Comparison of ENCODE assay signal across 1 cellular context in the genomic region with DNA sequence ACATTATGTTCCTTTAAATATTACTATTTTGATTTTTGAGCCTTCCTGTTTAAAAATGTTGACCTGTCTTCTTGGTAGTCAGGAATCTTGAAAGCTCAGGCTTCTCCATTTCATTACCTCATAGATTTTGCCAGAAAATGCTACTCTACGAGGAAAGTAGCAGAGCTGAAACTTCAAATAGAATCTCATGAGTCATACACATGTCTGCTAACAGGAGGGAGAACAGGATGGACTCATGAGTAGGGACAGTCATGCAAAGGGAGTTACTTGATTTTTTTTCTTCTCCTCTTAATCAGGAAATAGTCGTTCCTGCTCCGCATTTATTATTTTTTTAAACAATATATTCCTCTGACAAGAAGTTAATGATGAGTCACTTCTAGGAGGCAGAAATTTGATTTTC.
TF ChIP-seq lines count a peak whose summit lies in the region.

No MANE protein-coding gene starts in this region.

TF ChIP-seq in SK-N-SH, 30 proteins besides CTCF, POLR2A, EP300 and RAD21 (continued from another document):
- TF ChIP-seq REST (IDR thresholded peaks at IDR 0.05; ENCODE audit: low read depth, low read length) (no peak), CHD2 (IDR thresholded peaks at IDR 0.05; ENCODE audit: low read length, partially characterized antibody) (no peak), USF2 (IDR thresholded peaks at IDR 0.05; ENCODE audit: borderline replicate concordance, low read depth, low read length) (no peak), TCF12 (IDR thresholded peaks at IDR 0.05) (no peak)
